Comparison of ENCODE assay signal across 14 cellular contexts in the genomic region with DNA sequence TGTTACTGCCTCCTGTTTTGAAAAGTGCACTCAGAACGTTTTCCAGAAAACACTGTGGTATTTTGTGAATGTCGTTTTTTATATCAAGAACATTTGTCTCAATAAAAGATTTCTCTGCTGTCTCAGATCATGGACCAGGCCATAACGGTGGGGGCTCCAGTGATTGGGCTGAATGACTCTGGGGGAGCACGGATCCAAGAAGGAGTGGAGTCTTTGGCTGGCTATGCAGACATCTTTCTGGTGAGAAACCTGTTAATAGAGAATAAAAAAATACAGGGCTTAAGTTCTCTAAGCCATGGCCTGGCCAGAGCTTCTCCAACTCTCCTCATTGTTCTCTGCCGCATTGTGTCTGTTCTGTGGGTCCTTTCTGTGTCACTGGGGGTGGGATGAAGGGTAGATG. TPM values are rescaled to one million over a fixed set of nuclear protein-coding genes. Genes with fewer than 3 reads are reported as not detected.
DNase-seq lines count a peak whose midpoint lies in the region; TF ChIP-seq lines count a peak whose summit lies in the region.
"Had no signal": no experiment of that assay in that cellular context is flagged by ENCODE, and none has a peak within 500 bp of the region (broad histone marks: within the 10 kb centered on the region; RNA-seq: fewer than 3 reads in every experiment).

No MANE protein-coding gene starts in this region.

- intact Hi-C loops in left ventricle myocardium inferior (cut with micrococcal nuclease), result no loop called here
- intact Hi-C loops in dorsolateral prefrontal cortex (cut with DNase I), result no loop called here

- TF ChIP-seq CTCF in cardiac muscle cell (IDR thresholded peaks at IDR 0.05; ENCODE audit: low read depth, low read length), result no peak
- no peak for TF ChIP-seq CTCF in left ventricle myocardium inferior (IDR thresholded peaks at IDR 0.05; ENCODE audit: borderline replicate concordance)
- TF ChIP-seq CTCF in dorsolateral prefrontal cortex (IDR thresholded peaks at IDR 0.05 in 54 of 56, conservative IDR thresholded peaks at IDR 0.05 in 2 of 56; ENCODE audit: low read depth in 1 of 56, partially characterized antibody in 56 of 56), result no peak
- no peak for TF ChIP-seq CTCF in neural progenitor cell (IDR thresholded peaks at IDR 0.05)

- no peaks in the 10 kb centered on the region for H3K4me1 Mint-ChIP-seq in neural progenitor cell

- H4K20me1 ChIP-seq in neural progenitor cell (ENCODE audit: low read depth), result no peaks in the 10 kb centered on the region

- DNase-seq in cardiac muscle cell (ENCODE audit: low read depth in 1 of 2, low spot score in 1 of 2) (no peak), left ventricle myocardium inferior (no peak), dorsolateral prefrontal cortex (no peak), neural progenitor cell (ENCODE audit: low spot score) (no peak), amniotic stem cell (lab: John Stamatoyannopoulos, UW) (no peak), LoVo (ENCODE audit: low spot score) (no peak)
- DNase-seq in activated naive CD4-positive, alpha-beta T cell (lab: John Stamatoyannopoulos, UW), result no peak
- DNase-seq: GF-D8, GM23248, IMR-90, Kasumi-1, NCI-H187 treated with DMSO at 0.1 percent for 48 hours, NCI-H446, PC-3 had no signal

- H3K9me3 ChIP-seq in cardiac muscle cell (ENCODE audit: low read depth) (no peaks in the 10 kb centered on the region), left ventricle myocardium inferior (replicated peaks) (no peaks in the 10 kb centered on the region), neural progenitor cell (ENCODE audit: low read depth) (no peaks in the 10 kb centered on the region)

- H3K79me2 ChIP-seq in neural progenitor cell (ENCODE audit: low read depth), result no peaks in the 10 kb centered on the region

- H3K27ac Mint-ChIP-seq in neural progenitor cell, result no peak overlapping the region

- H3K4me3 Mint-ChIP-seq in neural progenitor cell, result no peak overlapping the region

- peaks cover 4% of the 10 kb centered on the region for H3K4me1 ChIP-seq in cardiac muscle cell (ENCODE audit: low read depth)
- peaks cover 4% of the 10 kb centered on the region for H3K4me1 ChIP-seq in left ventricle myocardium inferior
- no peaks in the 10 kb centered on the region for H3K4me1 ChIP-seq in neural progenitor cell

- H3K36me3 Mint-ChIP-seq in neural progenitor cell, result peaks cover 29% of the 10 kb centered on the region

- no peak overlapping the region for H3K4me2 ChIP-seq in neural progenitor cell

- H3K27me3 ChIP-seq in cardiac muscle cell (no peaks in the 10 kb centered on the region), left ventricle myocardium inferior (ENCODE audit: low read depth) (no peaks in the 10 kb centered on the region), dorsolateral prefrontal cortex (no peaks in the 10 kb centered on the region), neural progenitor cell (no peaks in the 10 kb centered on the region)

- H3K9me3 Mint-ChIP-seq in neural progenitor cell, result no peaks in the 10 kb centered on the region

- H3K36me3 ChIP-seq in cardiac muscle cell (peaks cover 14% of the 10 kb centered on the region), left ventricle myocardium inferior (peaks cover 88% of the 10 kb centered on the region), neural progenitor cell (peaks cover 17% of the 10 kb centered on the region)

- peaks cover under 1% of the 10 kb centered on the region for H3K27me3 Mint-ChIP-seq in neural progenitor cell (ENCODE audit: insufficient read depth, low read depth)

- no peak overlapping the region for H2AFZ ChIP-seq in neural progenitor cell (replicated peaks)
- H2AFZ ChIP-seq: GM23248 had no signal

- no peaks in the 10 kb centered on the region for H3F3A ChIP-seq in neural progenitor cell (ENCODE audit: low read depth)

- no peak overlapping the region for H3K9ac ChIP-seq in neural progenitor cell
- H3K9ac ChIP-seq: GM23248 had no signal

- H3K4me3 ChIP-seq in cardiac muscle cell (no peak overlapping the region), left ventricle myocardium inferior (no peak overlapping the region), dorsolateral prefrontal cortex (no peak overlapping the region), neural progenitor cell (no peak overlapping the region)
- H3K4me3 ChIP-seq: GM23248 had no signal

- H3K27ac ChIP-seq in cardiac muscle cell (peak overlapping the region; percentile 87), left ventricle myocardium inferior (replicated peaks) (no peak overlapping the region), dorsolateral prefrontal cortex (peak overlapping the region in 55 of 59 donors; percentile 9 to 95 (median 71)), neural progenitor cell (peak overlapping the region; percentile 38)
- H3K27ac ChIP-seq: GM23248 had no signal

RNA-seq across cellular contexts. Expression of gene PCCB, which starts 11.7 kb away (rescaled TPM):
- 65.8 and 74.0 TPM in 2 replicates for total RNA-seq in cardiac muscle cell
- 57.8 and 77.1 TPM in 2 replicates for polyA plus RNA-seq in cardiac muscle cell
- 106 TPM for total RNA-seq in left ventricle myocardium inferior
- 100 to 1,000 TPM in 2 of 120 experiments, 10 to 100 TPM in 118; 37.3 to 110 (median 59.5) TPM for total RNA-seq in dorsolateral prefrontal cortex
- 83.4 and 99.2 TPM in 2 replicates for total RNA-seq in neural progenitor cell (ENCODE audit: low replicate concordance)
